11 cellular contexts compared by ENCODE assay signal in genomic region chr19:35513975-35514809, GRCh38. TPM values are rescaled to one million over a fixed set of nuclear protein-coding genes. Genes with fewer than 3 reads are reported as not detected.
DNase-seq lines count a peak whose midpoint lies in the region; ATAC-seq and TF ChIP-seq lines count a peak whose summit lies in the region.
"Had no signal": no experiment of that assay in that cellular context is flagged by ENCODE, and none has a peak within 500 bp of the region (broad histone marks: within the 10 kb centered on the region; RNA-seq: fewer than 3 reads in every experiment).

No MANE protein-coding gene starts in this region.

- H3K9me3 ChIP-seq in heart left ventricle (no peaks in the 10 kb centered on the region), iPS-20b (ENCODE audit: insufficient read depth, low read depth, low read length) (no peaks in the 10 kb centered on the region), vagina (no peaks in the 10 kb centered on the region)
- H3K9me3 ChIP-seq: mucosa of descending colon had no signal

- H3K27me3 ChIP-seq in heart left ventricle (peaks cover 0 to 41% (median 26%) of the 10 kb centered on the region in 9 donors), brain microvascular endothelial cell (replicated peaks) (peaks cover 24% of the 10 kb centered on the region), iPS-20b (ENCODE audit: insufficient read depth, low read length) (peaks cover 39% of the 10 kb centered on the region), vagina (no peaks in the 10 kb centered on the region)

- in situ Hi-C loops in brain microvascular endothelial cell (cut with HindIII; ENCODE audit: low pct_ligation_motif_present, low sequenced_read_pairs) = no loop called here

- H3K4me1 ChIP-seq in heart left ventricle = peaks cover 0 to 26% (median 9%) of the 10 kb centered on the region in 12 donors
- peaks cover 3% of the 10 kb centered on the region; the same call in 1 of the 2 replicates for H3K4me1 ChIP-seq in iPS-20b (ENCODE audit: insufficient read depth, low read length)
- peaks cover 40% of the 10 kb centered on the region for H3K4me1 ChIP-seq in vagina

- DNase-seq in left cardiac atrium (no peak), heart left ventricle (no peak), brain microvascular endothelial cell (no peak), vagina (ENCODE audit: extremely low spot score in 2 of 2) (no peak), NCI-H748 (lab: John Stamatoyannopoulos, UW; ENCODE audit: unreplicated experiment) (no peak), NCI-H2107 (lab: John Stamatoyannopoulos, UW) (no peak)
- DNase-seq: activated CD8-positive, alpha-beta memory T cell treated with anti-CD3 and anti-CD28 coated beads, Interleukin-2, amount 10 ng/mL, durations not matched to agents 7 days and 5 days; aorta; mucosa of descending colon had no signal

- TF ChIP-seq CTCF in heart left ventricle (IDR thresholded peaks at IDR 0.05) = no peak
- TF ChIP-seq CTCF in brain microvascular endothelial cell (IDR thresholded peaks at IDR 0.05; ENCODE audit: low read depth, low read length, missing control alignments) = peak; percentile 24
- TF ChIP-seq CTCF in vagina (IDR thresholded peaks at IDR 0.05) = no peak

- H3K27ac ChIP-seq in heart left ventricle (no peak overlapping the region), brain microvascular endothelial cell (no peak overlapping the region), iPS-20b (ENCODE audit: low read length) (no peak overlapping the region), vagina (peak overlapping the region; percentile 66)

- TF ChIP-seq POLR2A in heart left ventricle (IDR thresholded peaks at IDR 0.05) (no peak), vagina (IDR thresholded peaks at IDR 0.05) (no peak)

- intact Hi-C loops in left cardiac atrium (cut with DNase I) (no loop called here), heart left ventricle (cut with DNase I) (loop anchor here in 1 of 10 donors (5.0 kb wide), 1 partner anchor 78 kb away; no protein-coding TSS in a partner anchor), vagina (cut with DNase I) (no loop called here)

- ATAC-seq in left cardiac atrium = peak; percentile 23 to 32
- no peak for ATAC-seq in heart left ventricle
- no peak for ATAC-seq in GM18511 (IDR thresholded peaks at IDR 0.05; ENCODE audit: unreplicated experiment)
- ATAC-seq: activated CD8-positive, alpha-beta memory T cell treated with anti-CD3 and anti-CD28 coated beads, Interleukin-2, amount 10 ng/mL, durations not matched to agents 7 days and 5 days; mucosa of descending colon had no signal

- whole genome bisulfite sequencing in heart left ventricle, 4 donors = 20 to 33% (median 29%) methylated on average over 25 to 29 of the region's 29 CpGs

- peak overlapping the region; percentile 52; the same call in 1 of the 2 replicates for H3K9ac ChIP-seq in iPS-20b (ENCODE audit: low read depth, low read length)

- H3K36me3 ChIP-seq in heart left ventricle = no peaks in the 10 kb centered on the region
- no peaks in the 10 kb centered on the region for H3K36me3 ChIP-seq in brain microvascular endothelial cell (replicated peaks)
- H3K36me3 ChIP-seq in iPS-20b (ENCODE audit: insufficient read depth, low read depth, low read length) = no peaks in the 10 kb centered on the region
- no peaks in the 10 kb centered on the region for H3K36me3 ChIP-seq in vagina

- no peak overlapping the region for H3K4me3 ChIP-seq in heart left ventricle
- H3K4me3 ChIP-seq in brain microvascular endothelial cell (ENCODE audit: low read depth, low read length) = no peak overlapping the region
- H3K4me3 ChIP-seq in iPS-20b (ENCODE audit: low read length) = peak overlapping the region; percentile 65; the same call in 1 of the 2 replicates
- no peak overlapping the region for H3K4me3 ChIP-seq in vagina
- H3K4me3 ChIP-seq: mucosa of descending colon had no signal

RNA-seq across cellular contexts. Expression of gene DMKN, which starts 0.7 kb away (rescaled TPM):
- total RNA-seq in left cardiac atrium (1 to 10 TPM; 7.5 to 7.6 TPM), heart left ventricle (10 to 100 TPM in 7 of 9 donors, 1 to 10 TPM in 2; 7.8 to 26.9 (median 12.1) TPM), vagina (237 TPM)
- 10 to 100 TPM; 18.2 to 38.8 TPM for polyA plus RNA-seq in heart left ventricle
- total RNA-seq: activated CD8-positive, alpha-beta memory T cell treated with anti-CD3 and anti-CD28 coated beads, Interleukin-2, amount 10 ng/mL, durations not matched to agents 7 days and 5 days had no signal

RNA-seq across cellular contexts. Expression of gene SBSN, which starts 13.9 kb away (rescaled TPM):
- total RNA-seq in left cardiac atrium (not detected), heart left ventricle (not detected), vagina (162 TPM)
- not detected for polyA plus RNA-seq in heart left ventricle
- total RNA-seq: activated CD8-positive, alpha-beta memory T cell treated with anti-CD3 and anti-CD28 coated beads, Interleukin-2, amount 10 ng/mL, durations not matched to agents 7 days and 5 days; aorta; mucosa of descending colon had no signal

RNA-seq across cellular contexts. Expression of gene GAPDHS, which starts 19.1 kb away (rescaled TPM):
- total RNA-seq in left cardiac atrium (not detected), heart left ventricle (not detected), vagina (not detected)
- not detected for polyA plus RNA-seq in heart left ventricle
- total RNA-seq: activated CD8-positive, alpha-beta memory T cell treated with anti-CD3 and anti-CD28 coated beads, Interleukin-2, amount 10 ng/mL, durations not matched to agents 7 days and 5 days; aorta; mucosa of descending colon had no signal
- polyA plus RNA-seq: aorta had no signal

RNA-seq across cellular contexts. Expression of gene KRTDAP, which starts 23.9 kb away (rescaled TPM):
- total RNA-seq in left cardiac atrium (not detected), heart left ventricle (not detected), vagina (687 TPM)
- not detected for polyA plus RNA-seq in heart left ventricle
- total RNA-seq: activated CD8-positive, alpha-beta memory T cell treated with anti-CD3 and anti-CD28 coated beads, Interleukin-2, amount 10 ng/mL, durations not matched to agents 7 days and 5 days; aorta; mucosa of descending colon had no signal
- polyA plus RNA-seq: aorta had no signal

RNA-seq across cellular contexts. Expression of gene TMEM147, which starts 31.2 kb away (rescaled TPM):
- total RNA-seq in left cardiac atrium (10 to 100 TPM; 78.1 to 87.5 TPM), heart left ventricle (100 to 1,000 TPM in 3 of 9 donors, 10 to 100 TPM in 6; 68.9 to 121 (median 81.6) TPM), vagina (104 TPM)
- 100 to 1,000 TPM; 103 to 191 TPM for polyA plus RNA-seq in heart left ventricle

Comparison
In these comparisons a context has a peak if more than half of its experiments do, and no peak if none do; other contexts are left out.
1. ATAC-seq: peak in left cardiac atrium (2 of 2); none in heart left ventricle (0 of 4) and GM18511 (single experiment).
2. RNA of gene SBSN, which starts 13.9 kb away (total RNA-seq): 162 TPM in vagina (single experiment); not detected in left cardiac atrium and not detected in heart left ventricle; every median in the first group is over 100 times any median in the second.